7 cellular contexts compared by ENCODE assay signal in the genomic region with DNA sequence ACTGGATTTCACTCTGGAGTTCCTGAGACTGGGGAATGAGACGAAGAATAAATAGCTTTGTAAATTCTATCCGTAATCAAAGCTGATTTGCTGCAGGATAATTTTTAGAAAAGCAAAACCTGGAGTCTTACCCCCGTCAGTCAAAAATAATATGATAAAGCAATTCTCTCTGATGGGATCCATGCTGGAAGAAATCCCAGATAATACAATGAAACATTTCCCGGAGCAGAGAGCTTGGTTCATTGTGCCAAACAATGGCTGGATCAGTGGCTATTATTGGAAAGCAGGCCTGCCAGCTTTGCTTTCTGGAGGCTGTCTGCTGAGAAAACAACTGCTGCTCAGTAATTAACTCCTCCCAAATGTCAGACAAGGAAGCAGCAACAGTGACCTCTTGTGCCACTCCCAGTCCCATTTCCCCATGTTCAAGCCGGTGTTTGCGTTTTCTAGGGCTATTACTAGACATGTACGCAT.
DNase-seq lines count a peak whose midpoint lies in the region; ATAC-seq and TF ChIP-seq lines count a peak whose summit lies in the region.

No MANE protein-coding gene starts in this region.

- H3K27me3 ChIP-seq in adipocyte (replicated peaks; ENCODE audit: control insufficient read depth, insufficient read depth, low read length), result no peaks in the 10 kb centered on the region
- no peaks in the 10 kb centered on the region for H3K27me3 ChIP-seq in testis

- DNase-seq in NCI-H1436 (lab: John Stamatoyannopoulos, UW) (peak; percentile 46), adipocyte (ENCODE audit: low read depth) (no peak), hypothalamus (lab: John Stamatoyannopoulos, UW) (peak in 43 of 51 donors; percentile 1 to 84 (median 43)), testis (peak; percentile 69), NCI-H1694 treated with DMSO at 0.1 percent for 48 hours (lab: John Stamatoyannopoulos, UW) (no peak)

- TF ChIP-seq CTCF in testis (IDR thresholded peaks at IDR 0.05), result no peak

- H3K9ac ChIP-seq in adipocyte (ENCODE audit: low read length), result peak overlapping the region; percentile 43

- peak overlapping the region in 1 of 2 donors; percentile 24 for H3K27ac ChIP-seq in testis

- no peak for TF ChIP-seq POLR2A in testis (IDR thresholded peaks at IDR 0.05)

- H3K4me3 ChIP-seq in adipocyte (ENCODE audit: low read length) (peak overlapping the region; percentile 53), testis (no peak overlapping the region)

- H3K9me3 ChIP-seq in adipocyte (ENCODE audit: control insufficient read depth, low read length) (no peaks in the 10 kb centered on the region), testis (no peaks in the 10 kb centered on the region)

- intact Hi-C loops in testis (cut with DNase I; ENCODE audit: low total_unique reads), result no loop called here

- H3K36me3 ChIP-seq in adipocyte (ENCODE audit: control insufficient read depth, insufficient read depth, low read length, severe bottlenecking), result no peaks in the 10 kb centered on the region
- H3K36me3 ChIP-seq in testis (ENCODE audit: low read depth, missing control alignments), result no peaks in the 10 kb centered on the region

- H3K4me1 ChIP-seq in adipocyte (ENCODE audit: control insufficient read depth, insufficient read depth, low read length), result peaks cover 11% of the 10 kb centered on the region
- no peaks in the 10 kb centered on the region for H3K4me1 ChIP-seq in testis

- no peak for ATAC-seq in GM21381 (IDR thresholded peaks at IDR 0.05; ENCODE audit: unreplicated experiment)
- ATAC-seq in HG03196 (IDR thresholded peaks at IDR 0.05; ENCODE audit: unreplicated experiment), result no peak

- 35% methylated on average over 7 of the region's 7 CpGs for WGBS in testis, 2 donors

Comparison
In these comparisons a context has a peak if more than half of its experiments do, and no peak if none do; other contexts are left out.
1. DNase-seq: peak in NCI-H1436 (single experiment), hypothalamus (43 of 51) and testis (single experiment); none in adipocyte (single experiment) and NCI-H1694 treated with DMSO at 0.1 percent for 48 hours (single experiment).